35 cellular contexts compared by ENCODE assay signal in the genomic region with DNA sequence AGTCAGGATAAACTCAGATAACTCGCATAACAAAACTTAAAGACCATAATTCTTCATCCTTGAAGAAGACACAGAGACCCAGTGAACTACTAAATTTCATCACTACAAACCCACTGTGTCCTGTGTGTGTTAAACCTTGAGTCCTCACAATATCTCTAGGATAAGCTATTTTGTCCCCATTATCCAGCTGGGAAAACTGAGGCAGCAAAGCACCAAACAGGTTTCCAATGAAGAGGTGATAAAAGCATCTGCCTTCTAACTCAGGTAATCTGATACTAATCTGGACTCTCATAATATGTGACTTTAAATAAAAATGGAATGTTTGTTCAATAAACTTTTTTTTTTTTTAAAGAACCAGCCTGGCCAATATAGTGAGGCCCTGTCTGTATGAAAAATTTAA.
"Had no signal": no experiment of that assay in that cellular context is flagged by ENCODE, and none has a peak within 500 bp of the region (broad histone marks: within the 10 kb centered on the region; RNA-seq: fewer than 3 reads in every experiment).

No MANE protein-coding gene starts in this region.

- H3K9ac ChIP-seq: KMS-11 had no signal

- H3K27me3 ChIP-seq: MG63 had no signal

- H3K4me2 ChIP-seq: KMS-11 had no signal

- H3K36me3 ChIP-seq: MG63 had no signal

- H3K27ac ChIP-seq: KMS-11 had no signal

- DNase-seq: Karpas-422, Kasumi-1, MG63, MM.1S, MV-4-11, NCI-H1048, NCI-H1092, NCI-H1092 treated with DMSO at 0.1 percent for 48 hours, NCI-H1105, NCI-H1105 treated with DMSO at 0.1 percent for 48 hours, NCI-H1417, NCI-H1417 treated with DMSO at 0.1 percent for 48 hours, NCI-H1436, NCI-H1436 treated with DMSO at 0.1 percent for 48 hours, NCI-H146, NCI-H1694, NCI-H1694 treated with DMSO at 0.1 percent for 48 hours, NCI-H187, NCI-H187 treated with DMSO at 0.1 percent for 48 hours, NCI-H1930, NCI-H2029, NCI-H2029 treated with DMSO at 0.1 percent for 48 hours, NCI-H2081, NCI-H2081 treated with DMSO at 0.1 percent for 48 hours, NCI-H2107, NCI-H2171, NCI-H2171 treated with DMSO at 0.1 percent for 48 hours, NCI-H2227 treated with DMSO at 0.1 percent for 48 hours, NCI-H226, NCI-H345, NCI-H446, NCI-H446 treated with DMSO at 0.1 percent for 48 hours, NCI-H510A, NCI-H510A treated with DMSO at 0.1 percent for 48 hours had no signal

- H3K4me3 ChIP-seq: MG63 had no signal
